1 cellular context compared by ENCODE assay signal in the genomic region with DNA sequence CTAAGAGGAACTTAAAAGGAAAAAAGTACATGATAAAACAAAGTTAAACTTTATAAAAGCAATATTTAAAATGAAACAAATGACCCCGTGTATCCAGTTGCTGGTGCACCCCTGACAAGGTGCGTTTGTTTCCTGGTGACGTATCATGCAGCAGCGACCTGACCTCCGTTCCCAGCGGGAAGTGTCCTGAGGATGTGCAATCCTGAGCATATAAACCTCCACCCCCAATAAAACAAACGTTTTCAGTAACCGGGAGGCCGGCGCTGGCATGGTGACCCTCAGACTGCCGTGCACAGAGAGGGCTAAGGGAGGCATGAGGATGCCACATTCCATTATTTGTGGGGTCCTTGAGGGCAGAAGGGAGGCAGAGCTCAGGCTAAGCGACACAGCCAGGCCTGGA.
TF ChIP-seq lines count a peak whose summit lies in the region.

No MANE protein-coding gene starts in this region.

TF ChIP-seq in HepG2, 621 proteins besides CTCF, POLR2A, EP300 and RAD21 (continued from another document and continues in another):
- peak; percentile 21; the same call in 1 of the 2 replicates for TF ChIP-seq HIC2 (CRISPR knock-in tag; IDR thresholded peaks at IDR 0.05; ENCODE audit: low read depth)
- TF ChIP-seq PATZ1 (CRISPR knock-in tag; IDR thresholded peaks at IDR 0.05), result peak; percentile 65
- TF ChIP-seq MXI1 (IDR thresholded peaks at IDR 0.05; ENCODE audit: borderline replicate concordance, low read depth, low read length), result 0 out of 3 replicates have a peak, but pooled peaks have one; percentile 7
- no peak for TF ChIP-seq MED8 (CRISPR knock-in tag; IDR thresholded peaks at IDR 0.05; ENCODE audit: insufficient replicate concordance)
- peak; percentile 41; the same call in 1 of the 2 replicates for TF ChIP-seq ZBTB38 (CRISPR knock-in tag; IDR thresholded peaks at IDR 0.05)
- no peak for TF ChIP-seq ZNF317 (CRISPR knock-in tag; IDR thresholded peaks at IDR 0.05)
- TF ChIP-seq ARID5B (CRISPR knock-in tag; IDR thresholded peaks at IDR 0.05), result peak; percentile 59
- no peak for TF ChIP-seq SNAPC2 (CRISPR knock-in tag; IDR thresholded peaks at IDR 0.05)
- peak; percentile 87 for TF ChIP-seq ELF3 (CRISPR knock-in tag; IDR thresholded peaks at IDR 0.05)
- peak; percentile 27 for TF ChIP-seq ZNF18 (CRISPR knock-in tag; IDR thresholded peaks at IDR 0.05; ENCODE audit: insufficient replicate concordance)
- TF ChIP-seq WIZ (CRISPR knock-in tag; IDR thresholded peaks at IDR 0.05), result no peak
- TF ChIP-seq ZBTB33 (CRISPR knock-in tag; IDR thresholded peaks at IDR 0.05), result peak; percentile 67
- TF ChIP-seq ZNF549 (CRISPR knock-in tag; IDR thresholded peaks at IDR 0.05), result no peak
- TF ChIP-seq MED1 (CRISPR knock-in tag; IDR thresholded peaks at IDR 0.05), result peak; percentile 66; the same call in 1 of the 2 replicates
- 0 out of 2 replicates have a peak, but pooled peaks have one; percentile 37 for TF ChIP-seq HDAC2 (CRISPR knock-in tag; IDR thresholded peaks at IDR 0.05)
- peak; percentile 56; the same call in 1 of the 2 replicates for TF ChIP-seq NR2C2 (CRISPR knock-in tag; IDR thresholded peaks at IDR 0.05; ENCODE audit: borderline replicate concordance)
- TF ChIP-seq MYC (CRISPR knock-in tag; IDR thresholded peaks at IDR 0.05; ENCODE audit: borderline replicate concordance), result peak; percentile 38; the same call in 1 of the 2 replicates
- TF ChIP-seq, protein P1, sequence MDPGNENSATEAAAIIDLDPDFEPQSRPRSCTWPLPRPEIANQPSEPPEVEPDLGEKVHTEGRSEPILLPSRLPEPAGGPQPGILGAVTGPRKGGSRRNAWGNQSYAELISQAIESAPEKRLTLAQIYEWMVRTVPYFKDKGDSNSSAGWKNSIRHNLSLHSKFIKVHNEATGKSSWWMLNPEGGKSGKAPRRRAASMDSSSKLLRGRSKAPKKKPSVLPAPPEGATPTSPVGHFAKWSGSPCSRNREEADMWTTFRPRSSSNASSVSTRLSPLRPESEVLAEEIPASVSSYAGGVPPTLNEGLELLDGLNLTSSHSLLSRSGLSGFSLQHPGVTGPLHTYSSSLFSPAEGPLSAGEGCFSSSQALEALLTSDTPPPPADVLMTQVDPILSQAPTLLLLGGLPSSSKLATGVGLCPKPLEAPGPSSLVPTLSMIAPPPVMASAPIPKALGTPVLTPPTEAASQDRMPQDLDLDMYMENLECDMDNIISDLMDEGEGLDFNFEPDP (CRISPR knock-in tag; conservative IDR thresholded peaks at IDR 0.05), result 0 out of 2 replicates have a peak, but pooled peaks have one; percentile 52
- TF ChIP-seq KDM6A (CRISPR knock-in tag; IDR thresholded peaks at IDR 0.05; ENCODE audit: low read depth), result 0 out of 2 replicates have a peak, but pooled peaks have one; percentile 23
- TF ChIP-seq ZNF276 (CRISPR knock-in tag; IDR thresholded peaks at IDR 0.05; ENCODE audit: low read depth), result no peak
- no peak for TF ChIP-seq HES4 (CRISPR knock-in tag; IDR thresholded peaks at IDR 0.05; ENCODE audit: borderline replicate concordance)
- TF ChIP-seq HNF4G (IDR thresholded peaks at IDR 0.05; ENCODE audit: borderline replicate concordance, low read depth, low read length), result peak; percentile 43; the same call in 1 of the 2 replicates
- no peak for TF ChIP-seq HNF4G (CRISPR knock-in tag; IDR thresholded peaks at IDR 0.05; ENCODE audit: borderline replicate concordance, low read depth)
- TF ChIP-seq, protein P2, sequence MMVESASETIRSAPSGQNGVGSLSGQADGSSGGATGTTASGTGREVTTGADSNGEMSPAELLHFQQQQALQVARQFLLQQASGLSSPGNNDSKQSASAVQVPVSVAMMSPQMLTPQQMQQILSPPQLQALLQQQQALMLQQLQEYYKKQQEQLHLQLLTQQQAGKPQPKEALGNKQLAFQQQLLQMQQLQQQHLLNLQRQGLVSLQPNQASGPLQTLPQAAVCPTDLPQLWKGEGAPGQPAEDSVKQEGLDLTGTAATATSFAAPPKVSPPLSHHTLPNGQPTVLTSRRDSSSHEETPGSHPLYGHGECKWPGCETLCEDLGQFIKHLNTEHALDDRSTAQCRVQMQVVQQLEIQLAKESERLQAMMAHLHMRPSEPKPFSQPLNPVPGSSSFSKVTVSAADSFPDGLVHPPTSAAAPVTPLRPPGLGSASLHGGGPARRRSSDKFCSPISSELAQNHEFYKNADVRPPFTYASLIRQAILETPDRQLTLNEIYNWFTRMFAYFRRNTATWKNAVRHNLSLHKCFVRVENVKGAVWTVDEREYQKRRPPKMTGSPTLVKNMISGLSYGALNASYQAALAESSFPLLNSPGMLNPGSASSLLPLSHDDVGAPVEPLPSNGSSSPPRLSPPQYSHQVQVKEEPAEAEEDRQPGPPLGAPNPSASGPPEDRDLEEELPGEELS (CRISPR knock-in tag; IDR thresholded peaks at IDR 0.05), result peak; percentile 57
- TF ChIP-seq FOSL2 (CRISPR knock-in tag; IDR thresholded peaks at IDR 0.05), result 0 out of 2 replicates have a peak, but pooled peaks have one; percentile 20
- peak; percentile 49; the same call in 1 of the 2 replicates for TF ChIP-seq NR2F6 (IDR thresholded peaks at IDR 0.05)
- TF ChIP-seq NR2F6 (CRISPR knock-in tag; IDR thresholded peaks at IDR 0.05), result peak; percentile 83
